In the genomic region with DNA sequence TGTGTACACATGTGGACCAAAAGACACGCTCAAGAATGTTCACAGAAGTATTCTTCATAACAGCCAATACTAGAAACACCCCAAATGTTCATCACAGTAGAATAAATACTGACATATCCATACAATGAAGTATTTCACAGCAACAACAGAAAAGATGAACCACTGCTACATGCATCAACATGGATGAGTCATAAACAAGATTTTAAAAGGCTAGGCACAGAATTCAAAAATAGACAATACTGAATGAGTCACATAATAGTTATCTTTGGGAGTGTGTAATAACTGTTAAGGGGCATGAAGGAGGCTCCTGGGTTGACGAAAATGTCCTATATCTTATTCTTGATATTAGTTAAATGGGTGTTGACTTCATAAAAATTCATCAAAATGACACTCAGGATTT, we compare ENCODE assay signal across 12 cellular contexts. TPM values are rescaled to one million over a fixed set of nuclear protein-coding genes. Genes with fewer than 3 reads are reported as not detected.
A peak's percentile ranks its signal among the peaks of the same experiment; 100 is the strongest.
DNase-seq lines count a peak whose midpoint lies in the region; ATAC-seq and TF ChIP-seq lines count a peak whose summit lies in the region.
"Had no signal": no experiment of that assay in that cellular context is flagged by ENCODE, and none has a peak within 500 bp of the region (broad histone marks: within the 10 kb centered on the region; RNA-seq: fewer than 3 reads in every experiment).

No MANE protein-coding gene starts in this region.

- H3K14ac ChIP-seq in mesenchymal stem cell (ENCODE audit: low read length in 2 of 2): no peak overlapping the region

- H2AK5ac ChIP-seq in mesenchymal stem cell (ENCODE audit: low read length, severe bottlenecking): no peak overlapping the region

- 91% methylated on average over 1 of the region's 2 CpGs for WGBS in mesenchymal stem cell

- no peaks in the 10 kb centered on the region for H3K9me3 ChIP-seq in mesenchymal stem cell (ENCODE audit: control insufficient read depth, low read length)

- H3K18ac ChIP-seq in mesenchymal stem cell (ENCODE audit: low read depth in 1 of 2, low read length in 2 of 2): no peak overlapping the region

- no peak overlapping the region for H3K4me2 ChIP-seq in mesenchymal stem cell (ENCODE audit: low read length, poor library complexity, severe bottlenecking)

- no peak overlapping the region for H3K4ac ChIP-seq in mesenchymal stem cell (ENCODE audit: low read depth in 1 of 2, low read length in 2 of 2)

- H3K36me3 ChIP-seq in brain microvascular endothelial cell (replicated peaks): peaks cover 4% of the 10 kb centered on the region
- peaks cover 7 to 13% of the 10 kb centered on the region in 2 experiments for H3K36me3 ChIP-seq in mesenchymal stem cell (ENCODE audit: control insufficient read depth in 1 of 2, insufficient read depth in 2 of 2, low read depth in 1 of 2, low read length in 2 of 2)

- peak overlapping the region; percentile 34 for H3K27ac ChIP-seq in brain microvascular endothelial cell
- H3K27ac ChIP-seq in mesenchymal stem cell (ENCODE audit: low read length, poor library complexity, severe bottlenecking): no peak overlapping the region

- no peak overlapping the region for H4K8ac ChIP-seq in mesenchymal stem cell (ENCODE audit: low read length)

- H3K4me3 ChIP-seq in brain microvascular endothelial cell (ENCODE audit: low read depth, low read length): no peak overlapping the region
- no peak overlapping the region for H3K4me3 ChIP-seq in mesenchymal stem cell (ENCODE audit: insufficient read depth in 1 of 2, low read depth in 1 of 2, low read length in 2 of 2)

- H3K79me1 ChIP-seq in mesenchymal stem cell (replicated peaks; ENCODE audit: low read length, poor library complexity, severe bottlenecking): peaks cover 26% of the 10 kb centered on the region

- H3K27me3 ChIP-seq in brain microvascular endothelial cell (replicated peaks) (no peaks in the 10 kb centered on the region), mesenchymal stem cell (ENCODE audit: control insufficient read depth in 1 of 2, insufficient read depth in 1 of 2, low read length in 2 of 2) (no peaks in the 10 kb centered on the region)

- H2BK15ac ChIP-seq in mesenchymal stem cell (ENCODE audit: low read depth, poor library complexity, severe bottlenecking): no peak overlapping the region

- H3K9ac ChIP-seq in mesenchymal stem cell (ENCODE audit: low read length): no peak overlapping the region

- TF ChIP-seq CTCF in brain microvascular endothelial cell (IDR thresholded peaks at IDR 0.05; ENCODE audit: low read depth, low read length, missing control alignments): no peak

- no peak overlapping the region for H4K91ac ChIP-seq in mesenchymal stem cell (ENCODE audit: low read length)

- no peaks in the 10 kb centered on the region for H3K4me1 ChIP-seq in mesenchymal stem cell (ENCODE audit: control insufficient read depth, insufficient read depth, low read depth, low read length)

- H2AFZ ChIP-seq in mesenchymal stem cell (ENCODE audit: low read depth, low read length): no peak overlapping the region

- in situ Hi-C loops in brain microvascular endothelial cell (cut with HindIII; ENCODE audit: low pct_ligation_motif_present, low sequenced_read_pairs): no loop called here

- intact Hi-C loops in head of caudate nucleus (cut with DNase I): no loop called here

- peak; percentile 31 for DNase-seq in AG20443 (ENCODE audit: low spot score)
- peak; percentile 83 for DNase-seq in HT1080 (ENCODE audit: low read depth)
- peak; percentile 36 for DNase-seq in brain microvascular endothelial cell
- DNase-seq in mesenchymal stem cell: peak; percentile 78
- no peak for DNase-seq in NCI-H1694 treated with DMSO at 0.1 percent for 48 hours (lab: John Stamatoyannopoulos, UW)
- DNase-seq in head of caudate nucleus: no peak
- DNase-seq: activated CD8-positive, alpha-beta memory T cell treated with anti-CD3 and anti-CD28 coated beads, Interleukin-2, amount 10 ng/mL, durations not matched to agents 7 days and 5 days; CD8-positive, alpha-beta T cell; NCI-H510A; posterior cingulate gyrus had no signal

- H2BK5ac ChIP-seq in mesenchymal stem cell (ENCODE audit: low read depth, low read length, poor library complexity, severe bottlenecking): no peak overlapping the region

- no peak overlapping the region for H2BK12ac ChIP-seq in mesenchymal stem cell (ENCODE audit: low read length in 2 of 2)

- H3K23ac ChIP-seq in mesenchymal stem cell (ENCODE audit: low read length in 2 of 2): no peak overlapping the region

- no peak for ATAC-seq in GM18873 (IDR thresholded peaks at IDR 0.05; ENCODE audit: low FRiP score, unreplicated experiment)
- ATAC-seq in GM19397 (IDR thresholded peaks at IDR 0.05; ENCODE audit: unreplicated experiment): no peak
- ATAC-seq: activated CD8-positive, alpha-beta memory T cell treated with anti-CD3 and anti-CD28 coated beads, Interleukin-2, amount 10 ng/mL, durations not matched to agents 7 days and 5 days; CD8-positive, alpha-beta T cell had no signal

- no peak overlapping the region for H2BK120ac ChIP-seq in mesenchymal stem cell (ENCODE audit: low read depth, low read length)

RNA-seq across cellular contexts. Expression of a gene that starts 43.5 kb away (rescaled TPM):
- 13.9 and 15.8 TPM in 2 replicates for total RNA-seq in HT1080 (2014; rRNA removed; shearing (Covaris generic))
- polyA plus RNA-seq in HT1080 (2015; cell fraction: cytosol; rRNA removed): 9.7 and 14.6 TPM in 2 replicates
- 11.6 and 13.9 TPM in 2 replicates for polyA plus RNA-seq in HT1080 (2015; cell fraction: nucleus; rRNA removed)
- polyA plus RNA-seq in mesenchymal stem cell (2013, experiment 1 of 2): 10.4 TPM
- polyA plus RNA-seq in mesenchymal stem cell (2013, experiment 2 of 2): 11.6 TPM

Comparison
In these comparisons a context has a peak if more than half of its experiments do, and no peak if none do; other contexts are left out.
1. DNase-seq: peak in AG20443 (single experiment), HT1080 (single experiment), brain microvascular endothelial cell (single experiment) and mesenchymal stem cell (single experiment); none in NCI-H1694 treated with DMSO at 0.1 percent for 48 hours (single experiment) and head of caudate nucleus (0 of 42).